In genomic region chr3:159832024-159832423, GRCh38 we compare ENCODE assay signal across 9 cellular contexts. TPM values are rescaled to one million over a fixed set of nuclear protein-coding genes. Genes with fewer than 3 reads are reported as not detected.
DNase-seq lines count a peak whose midpoint lies in the region; ATAC-seq, FAIRE-seq and TF ChIP-seq lines count a peak whose summit lies in the region.
"Had no signal": no experiment of that assay in that cellular context is flagged by ENCODE, and none has a peak within 500 bp of the region (broad histone marks: within the 10 kb centered on the region; RNA-seq: fewer than 3 reads in every experiment).

No MANE protein-coding gene starts in this region.

- peak; percentile 91 for FAIRE-seq in GM12891 (lab: Jason Lieb, UNC)
- no peak for FAIRE-seq in HTR-8/SVneo (lab: Jason Lieb, UNC)

- no peak overlapping the region for H3K4me3 ChIP-seq in esophagus muscularis mucosa

- intact Hi-C loops in esophagus muscularis mucosa (cut with DNase I), result no loop called here

- TF ChIP-seq POLR2A in GM12891 (IDR thresholded peaks at IDR 0.05; ENCODE audit: low read depth, low read length), result no peak
- no peak for TF ChIP-seq POLR2A in esophagus muscularis mucosa (IDR thresholded peaks at IDR 0.05; ENCODE audit: low read depth)

- H3K36me3 ChIP-seq in esophagus muscularis mucosa, result no peaks in the 10 kb centered on the region

- no peak overlapping the region for H3K27ac ChIP-seq in esophagus muscularis mucosa (replicated peaks in 1 of 4)

- H3K9me3 ChIP-seq in esophagus muscularis mucosa, result no peaks in the 10 kb centered on the region

- DNase-seq in GM12891 (ENCODE audit: insufficient read length, low spot score) (peak; percentile 19), GM20000 (ENCODE audit: low spot score) (peak; percentile 27), NOMO-1 treated with DMSO at 0.1 percent for 48 hours (lab: John Stamatoyannopoulos, UW; ENCODE audit: unreplicated experiment) (peak; percentile 96), HCEC 1CT (no peak), HTR-8/SVneo (ENCODE audit: insufficient read length, low spot score) (no peak), SW480 (ENCODE audit: low spot score) (no peak), esophagus muscularis mucosa (ENCODE audit: extremely low spot score) (no peak)
- DNase-seq: CD4-positive, CD25-positive, alpha-beta regulatory T cell had no signal

- TF ChIP-seq CTCF in GM20000 (IDR thresholded peaks at IDR 0.05; ENCODE audit: extremely low read depth, missing control alignments), result no peak
- TF ChIP-seq CTCF in esophagus muscularis mucosa (IDR thresholded peaks at IDR 0.05), result no peak

- 81% methylated on average over 2 of the region's 2 CpGs for WGBS in esophagus muscularis mucosa

- ATAC-seq in HG03066 (IDR thresholded peaks at IDR 0.05; ENCODE audit: low read depth, unreplicated experiment), result peak; percentile 91

- TF ChIP-seq EP300 in esophagus muscularis mucosa (IDR thresholded peaks at IDR 0.05), result no peak

- H3K27me3 ChIP-seq in esophagus muscularis mucosa, result no peaks in the 10 kb centered on the region

- H3K4me1 ChIP-seq in esophagus muscularis mucosa, result peaks cover 34 to 62% (median 55%) of the 10 kb centered on the region in 4 donors

TF ChIP-seq in GM12891, 5 proteins besides CTCF, POLR2A, EP300 and RAD21:
- peak; percentile 27; the same call in 1 of the 2 replicates for TF ChIP-seq SPI1 (IDR thresholded peaks at IDR 0.05; ENCODE audit: low read depth, low read length)
- no peak for TF ChIP-seq POU2F2 (IDR thresholded peaks at IDR 0.05; ENCODE audit: low read depth, low read length)

RNA-seq across cellular contexts. Expression of gene SCHIP1, which starts 7.6 kb away (rescaled TPM):
- 2.8 TPM for polyA plus RNA-seq in GM12891 (2012; ENCODE audit: low read depth, missing spikeins)
- 10 to 100 TPM; 10.8 to 23.5 (median 14.3) TPM for total RNA-seq in esophagus muscularis mucosa
- total RNA-seq: CD4-positive, CD25-positive, alpha-beta regulatory T cell had no signal
- polyA plus RNA-seq: CD4-positive, CD25-positive, alpha-beta regulatory T cell had no signal

Comparison
In these comparisons a context has a peak if more than half of its experiments do, and no peak if none do; other contexts are left out.
1. DNase-seq: peak in GM12891 (single experiment), GM20000 (single experiment) and NOMO-1 treated with DMSO at 0.1 percent for 48 hours (single experiment); none in HCEC 1CT (single experiment), HTR-8/SVneo (single experiment), SW480 (single experiment) and esophagus muscularis mucosa (single experiment).